ENCODE assay signal across 15 cellular contexts in the genomic region with DNA sequence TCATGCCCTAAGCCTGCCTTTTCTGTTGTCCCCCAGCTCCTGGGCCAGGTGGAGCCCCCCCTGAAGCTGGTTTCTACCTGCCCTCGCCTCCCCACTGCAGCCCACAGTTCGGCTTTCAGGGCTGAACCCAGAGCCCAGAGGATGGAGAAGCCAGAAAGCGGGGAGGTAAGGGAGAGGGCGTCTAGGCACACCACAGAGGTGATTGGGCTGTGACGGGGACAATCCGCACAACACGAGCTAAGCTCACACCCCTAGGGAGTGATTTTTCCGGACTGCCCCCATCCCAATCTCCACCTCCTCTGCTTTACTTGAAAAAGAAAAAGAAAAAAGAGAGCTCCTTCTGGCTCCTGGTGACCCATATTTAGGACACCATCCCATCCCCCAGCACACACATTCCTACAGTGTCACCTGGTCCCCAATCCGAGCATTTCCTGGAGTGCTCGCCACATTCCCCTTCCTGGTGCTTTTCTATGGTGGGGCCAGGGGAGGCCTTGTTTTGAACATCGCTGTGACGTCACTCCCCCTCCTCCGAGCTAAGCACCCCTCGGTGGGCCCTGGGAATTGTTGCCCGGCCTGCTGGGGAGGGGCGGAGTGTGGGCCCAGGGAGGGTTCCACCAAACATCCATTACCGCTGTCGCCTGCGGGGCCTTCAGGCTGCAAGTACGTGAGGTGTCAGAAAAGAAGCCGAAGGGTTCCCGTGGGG. TPM values are rescaled to one million over a fixed set of nuclear protein-coding genes. Genes with fewer than 3 reads are reported as not detected.
DNase-seq lines count a peak whose midpoint lies in the region; ATAC-seq and TF ChIP-seq lines count a peak whose summit lies in the region.
"Had no signal": no experiment of that assay in that cellular context is flagged by ENCODE, and none has a peak within 500 bp of the region (broad histone marks: within the 10 kb centered on the region; RNA-seq: fewer than 3 reads in every experiment).

No MANE protein-coding gene starts in this region.

- H3K4me1 ChIP-seq in PC-9 (replicated peaks; ENCODE audit: insufficient read depth) (no peaks in the 10 kb centered on the region; the same call in 1 of the 2 replicates), iPS DF 6.9 (ENCODE audit: control insufficient read depth, insufficient read depth, low read length) (peaks cover 9% of the 10 kb centered on the region)

- H3K4me1 Mint-ChIP-seq in activated CD4-positive, alpha-beta T cell treated with anti-CD3 and anti-CD28 coated beads, Interleukin-2, amount 10 ng/mL, durations not matched to agents 7 days and 5 days: peaks cover 30% of the 10 kb centered on the region
- H3K4me1 Mint-ChIP-seq in stimulated activated effector memory CD8-positive, alpha-beta T cell treated with anti-CD3 and anti-CD28 coated beads, Interleukin-12 subunit alpha, Interleukin-12 subunit beta, amount 100 ng/mL, for 72 hours: peaks cover 40% of the 10 kb centered on the region

- H3F3A ChIP-seq in PC-9 (ENCODE audit: insufficient read depth, low read depth): no peaks in the 10 kb centered on the region

- no peak overlapping the region for H2AFZ ChIP-seq in PC-9

- peaks cover 63% of the 10 kb centered on the region for H3K27me3 Mint-ChIP-seq in activated CD4-positive, alpha-beta T cell treated with anti-CD3 and anti-CD28 coated beads, Interleukin-2, amount 10 ng/mL, durations not matched to agents 7 days and 5 days

- no peak for DNase-seq in activated CD4-positive, alpha-beta T cell treated with anti-CD3 and anti-CD28 coated beads, Interleukin-2, amount 10 ng/mL, durations not matched to agents 7 days and 5 days
- DNase-seq in activated CD4-positive, alpha-beta T cell treated with anti-CD3 and anti-CD28 coated beads for 48 hours: no peak
- DNase-seq in PC-9: peak in 1 of 2 experiments; percentile 27
- DNase-seq in iPS DF 6.9 (ENCODE audit: low read depth, low spot score): no peak
- no peak for DNase-seq in stimulated activated effector memory CD8-positive, alpha-beta T cell treated with anti-CD3 and anti-CD28 coated beads, Interleukin-12 subunit alpha, Interleukin-12 subunit beta, amount 100 ng/mL, for 72 hours (ENCODE audit: low spot score in 2 of 2)
- DNase-seq in G401 (ENCODE audit: low spot score): no peak
- no peak for DNase-seq in HUDEP-2 (lab: John Stamatoyannopoulos, UW; ENCODE audit: unreplicated experiment in 76 of 76)
- DNase-seq: activated CD4-positive, alpha-beta T cell treated with anti-CD3 and anti-CD28 coated beads for 4 hours; BE2C; left colon; NCI-H2081 treated with DMSO at 0.1 percent for 48 hours; uterus had no signal

- H3K9me2 ChIP-seq in PC-9 (ENCODE audit: insufficient read depth): no peaks in the 10 kb centered on the region

- no peak overlapping the region for H3K4me3 Mint-ChIP-seq in activated CD4-positive, alpha-beta T cell treated with anti-CD3 and anti-CD28 coated beads, Interleukin-2, amount 10 ng/mL, durations not matched to agents 7 days and 5 days
- peak overlapping the region; percentile 72 for H3K4me3 Mint-ChIP-seq in stimulated activated effector memory CD8-positive, alpha-beta T cell treated with anti-CD3 and anti-CD28 coated beads, Interleukin-12 subunit alpha, Interleukin-12 subunit beta, amount 100 ng/mL, for 72 hours

- H3K9me3 Mint-ChIP-seq in activated CD4-positive, alpha-beta T cell treated with anti-CD3 and anti-CD28 coated beads, Interleukin-2, amount 10 ng/mL, durations not matched to agents 7 days and 5 days: no peaks in the 10 kb centered on the region
- no peaks in the 10 kb centered on the region for H3K9me3 Mint-ChIP-seq in stimulated activated effector memory CD8-positive, alpha-beta T cell treated with anti-CD3 and anti-CD28 coated beads, Interleukin-12 subunit alpha, Interleukin-12 subunit beta, amount 100 ng/mL, for 72 hours

- H3K36me3 ChIP-seq in PC-9 (ENCODE audit: low read depth): no peaks in the 10 kb centered on the region
- no peaks in the 10 kb centered on the region; the same call in 1 of the 2 replicates for H3K36me3 ChIP-seq in iPS DF 6.9 (ENCODE audit: control insufficient read depth, insufficient read depth, low read length)
- H3K36me3 ChIP-seq: prostate gland, uterus had no signal

- no peak for TF ChIP-seq CTCF in PC-9 (conservative IDR thresholded peaks at IDR 0.05)

- H4K20me1 ChIP-seq in PC-9 (ENCODE audit: insufficient read depth): no peaks in the 10 kb centered on the region

- in situ Hi-C loops in G401 (cut with HindIII; ENCODE audit: low sequenced_read_pairs): no loop called here

- H3K27me3 ChIP-seq in PC-9 (ENCODE audit: insufficient read depth, low read depth) (no peaks in the 10 kb centered on the region), iPS DF 6.9 (ENCODE audit: control insufficient read depth, insufficient read depth, low read length) (peaks cover 56% of the 10 kb centered on the region)

- POLR2A ChIA-PET in activated CD4-positive, alpha-beta T cell treated with anti-CD3 and anti-CD28 coated beads, Interleukin-2, amount 10 ng/mL, durations not matched to agents 7 days and 5 days (lab: Charles Lee): no interaction called here
- POLR2A ChIA-PET in PC-9 (lab: Charles Lee; ENCODE audit: unreplicated experiment): interaction anchor here (0.5 to 0.9 kb wide), 2 partner anchors 162 to 826 kb away, joined by 3 to 4 read pairs; no protein-coding TSS in a partner anchor

- H3K27ac Mint-ChIP-seq in activated CD4-positive, alpha-beta T cell treated with anti-CD3 and anti-CD28 coated beads, Interleukin-2, amount 10 ng/mL, durations not matched to agents 7 days and 5 days: peak overlapping the region; percentile 36
- no peak overlapping the region for H3K27ac Mint-ChIP-seq in stimulated activated effector memory CD8-positive, alpha-beta T cell treated with anti-CD3 and anti-CD28 coated beads, Interleukin-12 subunit alpha, Interleukin-12 subunit beta, amount 100 ng/mL, for 72 hours

- H3K36me3 Mint-ChIP-seq in activated CD4-positive, alpha-beta T cell treated with anti-CD3 and anti-CD28 coated beads, Interleukin-2, amount 10 ng/mL, durations not matched to agents 7 days and 5 days (ENCODE audit: low read depth): peaks cover 4% of the 10 kb centered on the region
- H3K36me3 Mint-ChIP-seq in stimulated activated effector memory CD8-positive, alpha-beta T cell treated with anti-CD3 and anti-CD28 coated beads, Interleukin-12 subunit alpha, Interleukin-12 subunit beta, amount 100 ng/mL, for 72 hours: no peaks in the 10 kb centered on the region

- BruUV-seq in PC-9 (replicated peaks; lab: Mats Ljungman, UMichigan): no TSS peak

- H3K27ac ChIP-seq in PC-9: 0 out of 2 replicates have a peak overlapping the region, but pooled peaks have one; percentile 16
- no peak overlapping the region for H3K27ac ChIP-seq in iPS DF 6.9 (ENCODE audit: low read length)
- H3K27ac ChIP-seq: uterus had no signal

- peak overlapping the region; percentile 66 for H3K4me2 ChIP-seq in PC-9

- no peaks in the 10 kb centered on the region for H3K9me3 ChIP-seq in PC-9 (ENCODE audit: insufficient read depth, low read depth)
- no peaks in the 10 kb centered on the region for H3K9me3 ChIP-seq in iPS DF 6.9 (ENCODE audit: control insufficient read depth, insufficient read depth, low read length)
- H3K9me3 ChIP-seq: BE2C, prostate gland, uterus had no signal

- WGBS in iPS DF 6.9 (ENCODE audit: insufficient coverage, insufficient read length): no CpG with 5 or more reads among the region's 22 CpGs

- intact Hi-C loops in PC-9 (cut with micrococcal nuclease; ENCODE audit: unreplicated experiment): loop anchor here (1.0 to 10.0 kb wide), 5 partner anchors 64 to 1028 kb away; no protein-coding TSS in a partner anchor

- H3K79me2 ChIP-seq in PC-9 (ENCODE audit: low read depth): peaks cover 5% of the 10 kb centered on the region

- CTCF ChIA-PET in activated CD4-positive, alpha-beta T cell treated with anti-CD3 and anti-CD28 coated beads, Interleukin-2, amount 10 ng/mL, durations not matched to agents 7 days and 5 days (lab: Charles Lee): interaction anchor here (1.0 to 2.9 kb wide), 4 partner anchors 9 to 498 kb away, joined by 3 to 10 read pairs (median 6); no protein-coding TSS in a partner anchor
- CTCF ChIA-PET in PC-9 (lab: Charles Lee): interaction anchor here (0.9 to 1.1 kb wide), 2 partner anchors 80 to 747 kb away, joined by 3 to 6 read pairs; no protein-coding TSS in a partner anchor

- ATAC-seq in stimulated activated effector memory CD8-positive, alpha-beta T cell treated with anti-CD3 and anti-CD28 coated beads, Interleukin-12 subunit alpha, Interleukin-12 subunit beta, amount 100 ng/mL, for 72 hours: no peak
- no peak for ATAC-seq in GM19035 (IDR thresholded peaks at IDR 0.05; ENCODE audit: unreplicated experiment)
- ATAC-seq: esophagus mucosa, left colon had no signal

- H3K4me3 ChIP-seq in PC-9 (no peak overlapping the region), iPS DF 6.9 (ENCODE audit: low read length) (peak overlapping the region; percentile 11; the same call in 1 of the 2 replicates)
- H3K4me3 ChIP-seq: uterus had no signal

RNA-seq across cellular contexts. Expression of a gene that starts 3.0 kb away (rescaled TPM):
- not detected for total RNA-seq in activated CD4-positive, alpha-beta T cell treated with anti-CD3 and anti-CD28 coated beads, Interleukin-2, amount 10 ng/mL, durations not matched to agents 7 days and 5 days
- total RNA-seq in PC-9 (2021): 16.2 and 18.6 TPM in 2 replicates
- total RNA-seq in G401 (2014; rRNA removed; shearing (Covaris generic)): 10.2 and 11.4 TPM in 2 replicates

Comparison
In these comparisons a context has a peak if more than half of its experiments do, and no peak if none do; other contexts are left out.
1. RNA of a gene that starts 3.0 kb away (total RNA-seq): 16.2 to 18.6 TPM in PC-9 and 10.2 to 11.4 TPM in G401; not detected in activated CD4-positive, alpha-beta T cell treated with anti-CD3 and anti-CD28 coated beads, Interleukin-2, amount 10 ng/mL, durations not matched to agents 7 days and 5 days; every median in the first group is over 10 times any median in the second.